ENCODE assay signal across 8 cellular contexts in the genomic region with DNA sequence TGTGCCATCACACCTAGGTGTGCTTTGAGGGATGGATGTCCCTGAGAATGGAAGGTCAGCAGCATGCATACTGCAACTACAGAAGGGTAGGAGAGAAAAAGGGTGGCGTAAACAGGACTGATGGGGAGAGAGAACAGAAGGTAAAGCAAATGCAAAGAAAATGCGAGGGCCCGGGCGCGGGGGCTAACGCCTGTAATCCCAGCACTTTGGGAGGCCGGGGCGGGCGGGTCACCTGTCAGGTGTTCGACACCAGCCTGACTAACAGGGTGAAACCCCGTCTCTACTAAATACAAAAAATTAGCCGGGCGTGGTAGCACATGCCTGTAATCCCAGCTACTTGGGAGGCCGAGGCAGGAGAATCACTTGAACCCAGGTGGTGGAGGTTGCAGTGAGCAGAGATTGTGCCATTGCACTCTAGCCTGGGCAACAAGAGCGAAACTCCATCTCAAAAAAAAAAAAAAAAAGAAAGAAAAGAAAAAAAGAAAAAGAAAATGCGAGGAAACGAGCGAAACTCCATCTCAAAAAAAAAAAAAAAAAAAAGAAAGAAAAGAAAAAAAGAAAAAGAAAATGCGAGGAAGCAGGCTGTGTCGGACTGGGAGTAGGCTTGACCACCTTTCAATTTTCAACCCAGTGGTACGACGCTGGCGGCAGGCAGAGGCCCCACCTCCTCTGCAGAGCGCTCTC. TPM values are rescaled to one million over a fixed set of nuclear protein-coding genes. Genes with fewer than 3 reads are reported as not detected.
DNase-seq lines count a peak whose midpoint lies in the region; ATAC-seq and TF ChIP-seq lines count a peak whose summit lies in the region.
"Not testable (repeated sequence)": the region's sequence is repeated elsewhere in the genome, so short reads cannot be mapped to it uniquely, and the experiment has no call there.

No MANE protein-coding gene starts in this region.

- peak overlapping the region in 1 of 2 experiments; percentile 2 for H2BK12ac ChIP-seq in mesenchymal stem cell (ENCODE audit: low read length in 2 of 2)

- peak overlapping the region; percentile 95 for H3K27ac ChIP-seq in PC-3 (ENCODE audit: low read length)
- H3K27ac ChIP-seq in fibroblast of lung (ENCODE audit: insufficient read depth, low read length), result peak overlapping the region; percentile 86
- H3K27ac ChIP-seq in mesenchymal stem cell (ENCODE audit: low read length, poor library complexity, severe bottlenecking), result peak overlapping the region; percentile 99

- ATAC-seq in GM18868 (IDR thresholded peaks at IDR 0.05; ENCODE audit: unreplicated experiment) (peak; percentile 2), HG03066 (IDR thresholded peaks at IDR 0.05; ENCODE audit: low read depth, unreplicated experiment) (peak; percentile 30)
- ATAC-seq in PC-3, result not testable (repeated sequence)
- ATAC-seq in activated naive CD8-positive, alpha-beta T cell treated with anti-CD3 and anti-CD28 coated beads, Interleukin-2, amount 50 U/mL, for 24 hours, result peak; percentile 2

- H3K79me1 ChIP-seq in mesenchymal stem cell (replicated peaks; ENCODE audit: low read length, poor library complexity, severe bottlenecking), result not testable (repeated sequence)

- not testable (repeated sequence) for H3K9me2 ChIP-seq in PC-3 (replicated peaks; ENCODE audit: low read length)

- H2BK15ac ChIP-seq in mesenchymal stem cell (ENCODE audit: low read depth, poor library complexity, severe bottlenecking), result peak overlapping the region; percentile 67

- peak overlapping the region in 1 of 2 experiments; percentile 89 for H3K14ac ChIP-seq in mesenchymal stem cell (ENCODE audit: low read length in 2 of 2)

- not testable (repeated sequence) for H3F3A ChIP-seq in PC-3 (ENCODE audit: low read length, unreplicated experiment)

- peaks cover 28% of the 10 kb centered on the region for H3K4me1 Mint-ChIP-seq in activated naive CD8-positive, alpha-beta T cell treated with anti-CD3 and anti-CD28 coated beads, Interleukin-2, amount 50 U/mL, for 24 hours

- TF ChIP-seq CTCF in AG04449 (IDR thresholded peaks at IDR 0.05; ENCODE audit: insufficient read depth, low read length, missing control alignments); PC-3 (conservative IDR thresholded peaks at IDR 0.05; ENCODE audit: low read depth, low read length); fibroblast of lung (conservative IDR thresholded peaks at IDR 0.05 in 1 of 2, IDR thresholded peaks at IDR 0.05 in 1 of 2; ENCODE audit: low read depth in 1 of 2, low read length in 2 of 2): not testable (repeated sequence)

- peak overlapping the region; percentile 99 for H3K4me3 Mint-ChIP-seq in activated naive CD8-positive, alpha-beta T cell treated with anti-CD3 and anti-CD28 coated beads, Interleukin-2, amount 50 U/mL, for 24 hours

- intact Hi-C loops in PC-3 (cut with micrococcal nuclease), result loop anchor here (1.0 to 2.0 kb wide), 3 partner anchors 20 to 54 kb away; no protein-coding TSS in a partner anchor

- H3K27ac Mint-ChIP-seq in activated naive CD8-positive, alpha-beta T cell treated with anti-CD3 and anti-CD28 coated beads, Interleukin-2, amount 50 U/mL, for 24 hours, result peak overlapping the region; percentile 93

- H3K9ac ChIP-seq in PC-3 (ENCODE audit: low read length) (peak overlapping the region; percentile 93), fibroblast of lung (ENCODE audit: insufficient read depth, low read length) (peak overlapping the region; percentile 68), mesenchymal stem cell (ENCODE audit: low read length) (peak overlapping the region; percentile 93), skeletal muscle satellite cell (ENCODE audit: low read depth, low read length) (peak overlapping the region; percentile 85)

- H3K4me2 ChIP-seq in PC-3 (ENCODE audit: low read length) (peak overlapping the region; percentile 85), fibroblast of lung (ENCODE audit: extremely low read depth, insufficient read depth, low read length) (peak overlapping the region; percentile 80), mesenchymal stem cell (ENCODE audit: low read length, poor library complexity, severe bottlenecking) (peak overlapping the region; percentile 97), skeletal muscle satellite cell (ENCODE audit: low read length) (peak overlapping the region; percentile 93)

- not testable (repeated sequence) for H3K9me3 Mint-ChIP-seq in activated naive CD8-positive, alpha-beta T cell treated with anti-CD3 and anti-CD28 coated beads, Interleukin-2, amount 50 U/mL, for 24 hours

- H3K27me3 Mint-ChIP-seq in activated naive CD8-positive, alpha-beta T cell treated with anti-CD3 and anti-CD28 coated beads, Interleukin-2, amount 50 U/mL, for 24 hours, result not testable (repeated sequence)

- POLR2A ChIA-PET in AG04449 (lab: Yijun Ruan, JAX) (interaction anchor here (0.7 to 1.6 kb wide), 4 partner anchors 12 to 376 kb away, joined by 3 to 5 read pairs (median 4); no protein-coding TSS in a partner anchor), PC-3 (lab: Charles Lee; ENCODE audit: unreplicated experiment) (interaction anchor here (1.2 kb wide), 1 partner anchor 24 kb away, joined by 5 read pairs; no protein-coding TSS in a partner anchor)

- peaks cover 19% of the 10 kb centered on the region for H3K36me3 Mint-ChIP-seq in activated naive CD8-positive, alpha-beta T cell treated with anti-CD3 and anti-CD28 coated beads, Interleukin-2, amount 50 U/mL, for 24 hours (ENCODE audit: low read depth)

- peak overlapping the region; percentile 90 for H2AFZ ChIP-seq in PC-3 (ENCODE audit: low read length)
- H2AFZ ChIP-seq in fibroblast of lung (ENCODE audit: low read length), result peak overlapping the region; percentile 96
- peak overlapping the region; percentile 96 for H2AFZ ChIP-seq in mesenchymal stem cell (ENCODE audit: low read depth, low read length)

- H3K23ac ChIP-seq in mesenchymal stem cell (ENCODE audit: low read length in 2 of 2), result not testable (repeated sequence)

- not testable (repeated sequence) for H2AK5ac ChIP-seq in mesenchymal stem cell (ENCODE audit: low read length, severe bottlenecking)

- peak overlapping the region in 1 of 2 experiments; percentile 87 for H3K18ac ChIP-seq in mesenchymal stem cell (ENCODE audit: low read depth in 1 of 2, low read length in 2 of 2)

- CTCF ChIA-PET in AG04449 (lab: Yijun Ruan, JAX) (interaction anchor here (0.7 to 2.3 kb wide), 6 partner anchors 8 to 83 kb away, joined by 3 to 12 read pairs (median 5); no protein-coding TSS in a partner anchor), PC-3 (lab: Charles Lee) (interaction anchor here (0.8 kb wide), 1 partner anchor 82 kb away, joined by 3 read pairs; no protein-coding TSS in a partner anchor)

- not testable (repeated sequence) for BruUV-seq in PC-3 (replicated peaks; lab: Mats Ljungman, UMichigan)

- DNase-seq in AG04449 (ENCODE audit: low read depth, low spot score); PC-3; activated naive CD8-positive, alpha-beta T cell treated with anti-CD3 and anti-CD28 coated beads, Interleukin-2, amount 50 U/mL, for 24 hours; fibroblast of lung (ENCODE audit: low read depth in 2 of 2); mesenchymal stem cell: not testable (repeated sequence)

- H4K8ac ChIP-seq in mesenchymal stem cell (ENCODE audit: low read length), result not testable (repeated sequence)

- not testable (repeated sequence) for H3K9me3 ChIP-seq in PC-3 (ENCODE audit: low read length); fibroblast of lung (ENCODE audit: control insufficient read depth, insufficient read depth, low read depth, low read length); mesenchymal stem cell (ENCODE audit: control insufficient read depth, low read length); skeletal muscle satellite cell (replicated peaks; ENCODE audit: low read length)

- H4K91ac ChIP-seq in mesenchymal stem cell (ENCODE audit: low read length), result not testable (repeated sequence)

- peak overlapping the region; percentile 75 for H3K4me3 ChIP-seq in AG04449 (ENCODE audit: low read depth, low read length)
- H3K4me3 ChIP-seq in PC-3 (ENCODE audit: low read length), result peak overlapping the region; percentile 70
- H3K4me3 ChIP-seq in fibroblast of lung (replicated peaks in 1 of 4; ENCODE audit: control extremely low read depth in 1 of 4, insufficient read depth in 1 of 4, low read depth in 3 of 4, low read length in 4 of 4), result peak overlapping the region; percentile 68 to 98 (median 80)
- peak overlapping the region; percentile 83 to 88 for H3K4me3 ChIP-seq in mesenchymal stem cell (ENCODE audit: insufficient read depth in 1 of 2, low read depth in 1 of 2, low read length in 2 of 2)
- peak overlapping the region; percentile 90 for H3K4me3 ChIP-seq in skeletal muscle satellite cell (ENCODE audit: low read length)

- peak overlapping the region in 1 of 2 experiments; percentile 57 for H3K4ac ChIP-seq in mesenchymal stem cell (ENCODE audit: low read depth in 1 of 2, low read length in 2 of 2)

- WGBS in mesenchymal stem cell, result 24% methylated on average over 12 of the region's 24 CpGs

- H3K27me3 ChIP-seq in PC-3 (ENCODE audit: low read length); fibroblast of lung (ENCODE audit: control insufficient read depth, insufficient read depth, low read length); mesenchymal stem cell (ENCODE audit: control insufficient read depth in 1 of 2, insufficient read depth in 1 of 2, low read length in 2 of 2); skeletal muscle satellite cell (ENCODE audit: control insufficient read depth, insufficient read depth, low read length): not testable (repeated sequence)

- H3K4me1 ChIP-seq in PC-3 (ENCODE audit: insufficient read depth, low read length) (peaks cover 10% of the 10 kb centered on the region), skeletal muscle satellite cell (ENCODE audit: control insufficient read depth, insufficient read depth, low read length) (peaks cover 13% of the 10 kb centered on the region)
- H3K4me1 ChIP-seq in fibroblast of lung (ENCODE audit: control insufficient read depth, extremely low read depth, insufficient read depth, low read length); mesenchymal stem cell (ENCODE audit: control insufficient read depth, insufficient read depth, low read depth, low read length): not testable (repeated sequence)

- peak overlapping the region; percentile 77 for H2BK5ac ChIP-seq in mesenchymal stem cell (ENCODE audit: low read depth, low read length, poor library complexity, severe bottlenecking)

- not testable (repeated sequence) for H3K36me3 ChIP-seq in PC-3 (ENCODE audit: low read depth, low read length); fibroblast of lung (ENCODE audit: control insufficient read depth, insufficient read depth, low read length); mesenchymal stem cell (ENCODE audit: control insufficient read depth in 1 of 2, insufficient read depth in 2 of 2, low read depth in 1 of 2, low read length in 2 of 2); skeletal muscle satellite cell (ENCODE audit: insufficient read depth, low read length)

- H3K79me2 ChIP-seq in PC-3 (ENCODE audit: low read length), result peaks cover 46% of the 10 kb centered on the region
- H3K79me2 ChIP-seq in fibroblast of lung (ENCODE audit: control insufficient read depth, insufficient read depth, low read length), result peaks cover 39% of the 10 kb centered on the region

- peak overlapping the region; percentile 88 for H2BK120ac ChIP-seq in mesenchymal stem cell (ENCODE audit: low read depth, low read length)

- H4K20me1 ChIP-seq in PC-3 (ENCODE audit: low read length), result peaks cover 33% of the 10 kb centered on the region
- not testable (repeated sequence) for H4K20me1 ChIP-seq in fibroblast of lung (ENCODE audit: control insufficient read depth, extremely low read depth, insufficient read depth, low read length)

RNA-seq across cellular contexts. Expression of a gene that starts 1.2 kb away (rescaled TPM):
- total RNA-seq in PC-3 (2014; rRNA removed) (138 and 149 TPM in 2 replicates), fibroblast of lung (94.1 and 105 TPM in 2 replicates)
- 253 and 255 TPM in 2 replicates for polyA plus RNA-seq in fibroblast of lung
- 126 and 137 TPM in 2 replicates for polyA plus RNA-seq in fibroblast of lung (2012)
- 9.9 and 10.5 TPM in 2 replicates for polyA minus RNA-seq in fibroblast of lung (ENCODE audit: low replicate concordance)
- polyA plus RNA-seq in mesenchymal stem cell (2013, experiment 1 of 2), result 106 TPM
- 107 TPM for polyA plus RNA-seq in mesenchymal stem cell (2013, experiment 2 of 2)
- 144 and 152 TPM in 2 replicates for total RNA-seq in skeletal muscle satellite cell (2012; rRNA removed)

RNA-seq across cellular contexts. Expression of a gene that starts 50.4 kb away (rescaled TPM):
- total RNA-seq in PC-3 (2014; rRNA removed) (12.8 and 20.1 TPM in 2 replicates), fibroblast of lung (9.0 and 13.0 TPM in 2 replicates)
- polyA plus RNA-seq in fibroblast of lung, result 8.3 and 9.7 TPM in 2 replicates
- polyA plus RNA-seq in fibroblast of lung (2012), result 14.6 and 21.1 TPM in 2 replicates
- polyA minus RNA-seq in fibroblast of lung (ENCODE audit: low replicate concordance), result 19.3 and 20.0 TPM in 2 replicates
- 16.9 TPM for polyA plus RNA-seq in mesenchymal stem cell (2013, experiment 1 of 2)
- polyA plus RNA-seq in mesenchymal stem cell (2013, experiment 2 of 2), result 15.9 TPM
- 6.8 and 8.7 TPM in 2 replicates for total RNA-seq in skeletal muscle satellite cell (2012; rRNA removed)
